ENCODE assay signal across 9 cellular contexts in the genomic region with DNA sequence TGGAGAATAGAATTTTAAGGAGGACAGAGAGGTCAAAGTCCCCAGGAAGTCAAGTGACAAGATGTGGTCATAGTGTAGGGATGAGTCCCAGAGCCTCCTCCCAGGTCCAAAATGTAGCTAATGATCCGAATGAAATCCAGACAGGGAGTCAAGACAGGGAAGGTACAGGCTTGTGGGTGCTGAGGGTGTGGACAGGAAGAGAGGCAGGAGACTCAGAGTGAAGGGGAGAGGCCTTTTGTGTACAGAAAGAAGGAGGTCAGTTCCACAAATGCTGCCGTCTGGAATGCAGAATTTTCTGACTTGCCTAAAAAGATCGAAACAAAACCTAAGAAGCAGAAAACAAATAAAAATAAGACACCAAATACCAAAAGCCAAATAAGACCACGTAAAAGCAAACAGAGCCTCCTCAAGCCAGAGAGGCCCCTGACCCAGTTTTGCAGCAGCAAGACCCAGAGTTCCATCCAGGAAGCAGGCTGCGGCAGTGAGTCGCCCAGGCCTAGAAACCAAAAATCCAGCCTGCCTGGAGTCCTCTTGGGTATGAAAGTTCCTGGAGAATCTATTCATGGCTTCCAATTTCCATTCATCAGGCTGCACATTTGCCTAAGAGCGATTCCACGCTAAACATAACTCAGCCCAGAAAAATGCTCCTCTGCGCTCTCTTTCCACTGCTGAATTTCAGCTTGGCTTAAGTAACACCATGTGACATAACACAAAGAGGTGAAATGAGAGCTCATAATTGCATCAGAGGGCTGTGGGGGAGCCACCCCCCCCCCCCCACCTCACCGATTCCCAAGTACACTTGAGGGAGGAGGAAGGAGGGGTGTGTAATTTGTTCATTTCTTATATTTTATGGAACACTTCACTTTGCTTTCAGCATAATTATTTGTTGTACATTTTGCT.
A peak's percentile ranks its signal among the peaks of the same experiment; 100 is the strongest.
DNase-seq lines count a peak whose midpoint lies in the region; TF ChIP-seq lines count a peak whose summit lies in the region.
"Had no signal": no experiment of that assay in that cellular context is flagged by ENCODE, and none has a peak within 500 bp of the region (broad histone marks: within the 10 kb centered on the region; RNA-seq: fewer than 3 reads in every experiment).

No MANE protein-coding gene starts in this region.

- no peaks in the 10 kb centered on the region for H3K36me3 ChIP-seq in left ventricle myocardium inferior
- H3K36me3 ChIP-seq in MG63, result no peaks in the 10 kb centered on the region; the same call in 1 of the 2 replicates

- TF ChIP-seq CTCF in left ventricle myocardium inferior (IDR thresholded peaks at IDR 0.05; ENCODE audit: borderline replicate concordance) (no peak), GM10248 (IDR thresholded peaks at IDR 0.05; ENCODE audit: control extremely low read depth, extremely low read depth, low read depth, missing control alignments) (no peak)

- intact Hi-C loops in left ventricle myocardium inferior (cut with micrococcal nuclease), result no loop called here

- H3K4me1 ChIP-seq in left ventricle myocardium inferior, result no peaks in the 10 kb centered on the region

- no peak overlapping the region for H3K4me3 ChIP-seq in left ventricle myocardium inferior
- no peak overlapping the region for H3K4me3 ChIP-seq in MG63
- H3K4me3 ChIP-seq: skin epidermis had no signal

- peak; percentile 34 for DNase-seq in NCI-H510A treated with DMSO at 0.1 percent for 48 hours (lab: John Stamatoyannopoulos, UW)
- DNase-seq in NCI-H510A (lab: John Stamatoyannopoulos, UW), result no peak
- DNase-seq in amniotic epithelial cell (ENCODE audit: low read depth), result peak; percentile 19
- DNase-seq in left ventricle myocardium inferior, result no peak
- DNase-seq in GM10248 (ENCODE audit: extremely low spot score), result no peak
- no peak for DNase-seq in HuH-7.5 (ENCODE audit: low spot score)
- no peak for DNase-seq in MG63

- H3K27ac ChIP-seq in left ventricle myocardium inferior (replicated peaks), result peak overlapping the region; percentile 56
- H3K27ac ChIP-seq in temporal lobe (ENCODE audit: low read depth, low read length), result peak overlapping the region; percentile 21
- H3K27ac ChIP-seq: skin epidermis had no signal

- H3K27me3 ChIP-seq in left ventricle myocardium inferior (ENCODE audit: low read depth), result peaks cover 14% of the 10 kb centered on the region
- H3K27me3 ChIP-seq in MG63, result no peaks in the 10 kb centered on the region

- POLR2A ChIA-PET in GM10248 (lab: Yijun Ruan, JAX), result no interaction called here

- CTCF ChIA-PET in GM10248 (lab: Yijun Ruan, JAX), result interaction anchor here (1.3 kb wide), 1 partner anchor 13 kb away, joined by 3 read pairs; no protein-coding TSS in a partner anchor

- peaks cover 16% of the 10 kb centered on the region for H3K9me3 ChIP-seq in left ventricle myocardium inferior (replicated peaks)
- no peaks in the 10 kb centered on the region for H3K9me3 ChIP-seq in MG63

Comparison
In these comparisons a context has a peak if more than half of its experiments do, and no peak if none do; other contexts are left out.
1. DNase-seq: peak in NCI-H510A treated with DMSO at 0.1 percent for 48 hours (single experiment) and amniotic epithelial cell (single experiment); none in NCI-H510A (single experiment), left ventricle myocardium inferior (single experiment), GM10248 (single experiment), HuH-7.5 (single experiment) and MG63 (single experiment).